Comparison of ENCODE assay signal across 8 cellular contexts in genomic region chr2:9675369-9676351, GRCh38. TPM values are rescaled to one million over a fixed set of nuclear protein-coding genes. Genes with fewer than 3 reads are reported as not detected.
A peak's percentile ranks its signal among the peaks of the same experiment; 100 is the strongest.
DNase-seq lines count a peak whose midpoint lies in the region; ATAC-seq and TF ChIP-seq lines count a peak whose summit lies in the region.

No MANE protein-coding gene starts in this region.

- peaks cover 5 to 18% (median 7%) of the 10 kb centered on the region in 7 donors for H3K9me3 Mint-ChIP-seq in CD14-positive monocyte

- peak overlapping the region; percentile 63 for H3K27ac ChIP-seq in SJSA1

- no peaks in the 10 kb centered on the region for H3K9me3 ChIP-seq in HAP-1
- H3K9me3 ChIP-seq in SJSA1 (replicated peaks) = no peaks in the 10 kb centered on the region

- H3K4me1 ChIP-seq in HAP-1 (peaks cover 29% of the 10 kb centered on the region), SJSA1 (replicated peaks) (peaks cover 21% of the 10 kb centered on the region)

- H3K36me3 ChIP-seq in HAP-1 (replicated peaks) = no peaks in the 10 kb centered on the region
- no peaks in the 10 kb centered on the region for H3K36me3 ChIP-seq in SJSA1

- H3K27ac Mint-ChIP-seq in CD14-positive monocyte = no peak overlapping the region

- ATAC-seq in GM21825 (IDR thresholded peaks at IDR 0.05; ENCODE audit: unreplicated experiment) (no peak), GM18867 (IDR thresholded peaks at IDR 0.05; ENCODE audit: unreplicated experiment) (no peak)

- no peaks in the 10 kb centered on the region for H3K36me3 Mint-ChIP-seq in CD14-positive monocyte

- H3K4me3 ChIP-seq in HAP-1 (no peak overlapping the region), SJSA1 (0 out of 2 replicates have a peak overlapping the region, but pooled peaks have one; percentile 2)

- TF ChIP-seq CTCF in CD14-positive monocyte (IDR thresholded peaks at IDR 0.05) = no peak

- intact Hi-C loops in CD14-positive monocyte (cut with micrococcal nuclease) = no loop called here

- in situ Hi-C loops in HAP-1 (cut with MboI; ENCODE audit: low sequenced_read_pairs) = no loop called here

- peak; percentile 85 to 87 for DNase-seq in HAP-1 (ENCODE audit: low spot score in 2 of 2)
- peak; percentile 79 to 89 for DNase-seq in SJSA1 (ENCODE audit: low read depth in 1 of 2, low spot score in 2 of 2)
- DNase-seq in fibroblast of peridontal ligament (ENCODE audit: extremely low read depth) = peak; percentile 92
- DNase-seq in retina = peak; percentile 42
- DNase-seq in stimulated activated CD4-positive, alpha-beta T cell treated with anti-CD3 and anti-CD28 coated beads, Interleukin-1b, Interleukin-23, amount 100 ng/mL, for 48 hours = no peak
- DNase-seq in CD14-positive monocyte (ENCODE audit: low spot score) = no peak

- peaks cover 1 to 8% (median 4%) of the 10 kb centered on the region in 3 donors for H3K27me3 Mint-ChIP-seq in CD14-positive monocyte (ENCODE audit: low read depth in 3 of 3)

- H3K4me1 Mint-ChIP-seq in CD14-positive monocyte = peaks cover 11% of the 10 kb centered on the region

- H3K27me3 ChIP-seq in HAP-1 (ENCODE audit: low read depth) (no peaks in the 10 kb centered on the region), SJSA1 (replicated peaks) (no peaks in the 10 kb centered on the region)

- H3K4me3 Mint-ChIP-seq in CD14-positive monocyte = no peak overlapping the region

RNA-seq across cellular contexts. Expression of gene YWHAQ, which starts 44.9 kb away (rescaled TPM):
- total RNA-seq in SJSA1 (2014; rRNA removed; shearing (Covaris generic)) = 369 and 491 TPM in 2 replicates
- polyA plus RNA-seq in CD14-positive monocyte = 100 to 1,000 TPM; 165 to 173 TPM

Comparison
In these comparisons a context has a peak if more than half of its experiments do, and no peak if none do; other contexts are left out.
1. DNase-seq: peak in HAP-1 (2 of 2), SJSA1 (2 of 2), fibroblast of peridontal ligament (single experiment) and retina (single experiment); none in stimulated activated CD4-positive, alpha-beta T cell treated with anti-CD3 and anti-CD28 coated beads, Interleukin-1b, Interleukin-23, amount 100 ng/mL, for 48 hours (single experiment) and CD14-positive monocyte (single experiment).